ENCODE assay signal across 8 cellular contexts in genomic region chr20:3937618-3938017, GRCh38.
"Had no signal": no experiment of that assay in that cellular context is flagged by ENCODE, and none has a peak within 500 bp of the region (broad histone marks: within the 10 kb centered on the region; RNA-seq: fewer than 3 reads in every experiment).

No MANE protein-coding gene starts in this region.

- H2AFZ ChIP-seq: GM23248 had no signal

- FAIRE-seq: HTR-8/SVneo had no signal

- H3K9me3 ChIP-seq: HAP-1 had no signal

- H3K9ac ChIP-seq: GM23248 had no signal

- H3K4me1 ChIP-seq: HAP-1 had no signal

- DNase-seq: GM23248, GOT3, H7, IMR-90, KBM-7 had no signal

- H3K36me3 ChIP-seq: HAP-1 had no signal

- H3K4me3 ChIP-seq: GM23248, HAP-1 had no signal

- ATAC-seq: HCT116 had no signal

- H3K27ac ChIP-seq: GM23248 had no signal
